Comparison of ENCODE assay signal across 23 cellular contexts in the genomic region with DNA sequence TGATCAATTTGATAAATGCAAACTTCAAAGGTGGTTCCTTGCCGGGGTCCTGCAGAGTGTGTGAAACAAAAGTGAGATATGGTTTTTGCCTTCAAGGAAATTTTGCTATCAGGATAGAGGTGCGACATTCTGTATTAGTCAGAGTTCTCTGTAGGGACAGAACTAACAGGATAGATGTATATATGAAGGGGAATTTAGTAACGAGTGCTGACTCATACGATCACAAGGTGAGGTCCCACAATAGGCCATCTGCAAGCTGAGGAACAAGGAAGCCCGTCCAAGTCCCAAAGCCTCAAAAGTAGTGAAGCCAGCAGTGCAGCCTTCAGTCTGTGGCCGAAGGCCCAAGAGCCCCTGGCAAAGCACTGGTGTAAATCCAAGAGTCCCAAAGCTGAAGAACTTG.
"Had no signal": no experiment of that assay in that cellular context is flagged by ENCODE, and none has a peak within 500 bp of the region (broad histone marks: within the 10 kb centered on the region; RNA-seq: fewer than 3 reads in every experiment).

No MANE protein-coding gene starts in this region.

- H3K4me1 ChIP-seq: foreskin keratinocyte, neural progenitor cell, psoas muscle, right lobe of liver, suprapubic skin had no signal

- H3K4me2 ChIP-seq: neural progenitor cell had no signal

- H3K27me3 ChIP-seq: foreskin keratinocyte, neural progenitor cell, ovary, right lobe of liver, suprapubic skin had no signal

- H3K27ac ChIP-seq: foreskin keratinocyte, neural progenitor cell, ovary, psoas muscle, right lobe of liver, suprapubic skin, WERI-Rb-1 had no signal

- H3K9me3 ChIP-seq: mucosa of descending colon, ovary, psoas muscle, right lobe of liver, suprapubic skin had no signal

- ATAC-seq: activated CD8-positive, alpha-beta memory T cell treated with anti-CD3 and anti-CD28 coated beads, Interleukin-2, amount 10 ng/mL, durations not matched to agents 7 days and 5 days; foreskin keratinocyte; left lobe of liver; mucosa of descending colon; psoas muscle; right lobe of liver; stimulated activated naive CD8-positive, alpha-beta T cell treated with anti-CD3 and anti-CD28 coated beads, Interleukin-15, amount 100 ng/mL, for 72 hours had no signal

- H3K9ac ChIP-seq: neural progenitor cell had no signal

- H3K4me3 ChIP-seq: mucosa of descending colon, neural progenitor cell, ovary, psoas muscle, right lobe of liver, suprapubic skin had no signal

- H3K36me3 ChIP-seq: neural progenitor cell, ovary, right lobe of liver, suprapubic skin, WERI-Rb-1 had no signal

- DNase-seq: activated CD4-positive, alpha-beta memory T cell treated with anti-CD3 and anti-CD28 coated beads for 36 hours; activated CD8-positive, alpha-beta memory T cell treated with anti-CD3 and anti-CD28 coated beads, Interleukin-2, amount 10 ng/mL, durations not matched to agents 7 days and 5 days; activated naive CD4-positive, alpha-beta T cell; activated naive CD8-positive, alpha-beta T cell treated with anti-CD3 and anti-CD28 coated beads for 36 hours; amniotic stem cell; foreskin keratinocyte; glutamatergic neuron; hippocampal formation; mammary epithelial cell; mucosa of descending colon; naive B cell; ovary; psoas muscle; right lobe of liver; small intestine; stimulated activated CD4-positive, alpha-beta T cell treated with anti-CD3 and anti-CD28 coated beads, Interleukin-15, amount 100 ng/mL, for 24 hours; stimulated activated CD4-positive, alpha-beta T cell treated with anti-CD3 and anti-CD28 coated beads, Interleukin-2, amount 100 ng/mL, for 48 hours; stimulated activated naive CD8-positive, alpha-beta T cell treated with anti-CD3 and anti-CD28 coated beads, Interleukin-15, amount 100 ng/mL, for 72 hours; SW 1271; WERI-Rb-1 had no signal
